26 cellular contexts compared by ENCODE assay signal in the genomic region with DNA sequence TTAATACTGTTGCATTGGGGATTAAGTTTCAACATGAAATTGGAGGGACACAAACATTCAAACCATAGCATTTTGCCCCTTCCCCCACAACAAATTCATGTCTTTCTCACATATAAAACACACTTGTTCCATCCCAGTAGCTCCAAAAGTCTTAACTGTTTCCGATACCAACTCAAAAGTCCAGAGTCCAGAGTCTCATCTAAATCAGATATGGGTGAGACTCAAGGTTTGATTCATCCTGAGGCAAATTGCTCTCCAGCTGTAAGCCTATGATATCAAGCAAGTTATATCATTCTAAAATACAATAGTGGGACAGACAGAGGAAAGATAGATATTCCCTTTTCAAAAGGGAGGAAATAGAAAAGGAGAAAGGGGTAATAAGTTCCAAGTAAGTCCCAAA. TPM values are rescaled to one million over a fixed set of nuclear protein-coding genes. Genes with fewer than 3 reads are reported as not detected.
"Had no signal": no experiment of that assay in that cellular context is flagged by ENCODE, and none has a peak within 500 bp of the region (broad histone marks: within the 10 kb centered on the region; RNA-seq: fewer than 3 reads in every experiment).

No MANE protein-coding gene starts in this region.

- ATAC-seq: activated CD8-positive, alpha-beta memory T cell treated with anti-CD3 and anti-CD28 coated beads, Interleukin-2, amount 10 ng/mL, durations not matched to agents 7 days and 5 days; activated T-helper 17 cell treated with anti-CD3 and anti-CD28 coated beads, Interleukin-2, amount 50 U/mL, for 72 hours; natural killer cell; stimulated activated naive B cell treated with anti-CD40 and anti-IgM and Interleukin-4, amounts not matched to agents 10 μg/mL and 1 μg/mL and 100 μg/mL, for 72 hours; T-cell had no signal

- H3K36me3 ChIP-seq: brain microvascular endothelial cell, colonic mucosa, left lung, neutrophil, spleen had no signal

- H3K27ac Mint-ChIP-seq: activated B cell treated with CpG ODN at 0.5 μM for 24 hours; activated CD4-positive, alpha-beta memory T cell treated with anti-CD3 and anti-CD28 coated beads, Interleukin-2, amount 10 ng/mL, durations not matched to agents 7 days and 5 days; activated CD8-positive, alpha-beta memory T cell treated with anti-CD3 and anti-CD28 coated beads, Interleukin-2, amount 10 ng/mL, durations not matched to agents 7 days and 5 days; activated naive CD8-positive, alpha-beta T cell treated with anti-CD3 and anti-CD28 coated beads, Interleukin-2, amount 10 ng/mL, durations not matched to agents 7 days and 5 days; activated T-helper 17 cell treated with anti-CD3 and anti-CD28 coated beads, Interleukin-2, amount 50 U/mL, for 72 hours; memory B cell; natural killer cell; stimulated activated naive B cell treated with anti-CD40 and anti-IgM and Interleukin-4, amounts not matched to agents 10 μg/mL and 1 μg/mL and 100 μg/mL, for 72 hours had no signal

- H3K4me1 ChIP-seq: left lung had no signal

- H3K4me3 ChIP-seq: colonic mucosa, left lung, spleen had no signal

- H3K4me1 Mint-ChIP-seq: activated B cell treated with CpG ODN at 0.5 μM for 24 hours; activated CD8-positive, alpha-beta memory T cell treated with anti-CD3 and anti-CD28 coated beads, Interleukin-2, amount 10 ng/mL, durations not matched to agents 7 days and 5 days; activated naive CD8-positive, alpha-beta T cell treated with anti-CD3 and anti-CD28 coated beads, Interleukin-2, amount 10 ng/mL, durations not matched to agents 7 days and 5 days; central memory CD8-positive, alpha-beta T cell; memory B cell; natural killer cell; stimulated activated naive B cell treated with anti-CD40 and anti-IgM and Interleukin-4, amounts not matched to agents 10 μg/mL and 1 μg/mL and 100 μg/mL, for 72 hours had no signal

- H3K27me3 ChIP-seq: brain microvascular endothelial cell, colonic mucosa, left lung, neutrophil, spleen had no signal

- H3K9ac ChIP-seq: SK-N-SH had no signal

- H3K9me3 ChIP-seq: colonic mucosa, left lung, neutrophil, SK-N-SH, spleen had no signal

- H3K27ac ChIP-seq: brain microvascular endothelial cell, colonic mucosa, neutrophil, spleen had no signal

- H3K9me3 Mint-ChIP-seq: activated B cell treated with CpG ODN at 0.5 μM for 24 hours; activated CD4-positive, alpha-beta memory T cell treated with anti-CD3 and anti-CD28 coated beads, Interleukin-2, amount 10 ng/mL, durations not matched to agents 7 days and 5 days; activated naive CD8-positive, alpha-beta T cell treated with anti-CD3 and anti-CD28 coated beads, Interleukin-2, amount 10 ng/mL, durations not matched to agents 7 days and 5 days; activated T-helper 17 cell treated with anti-CD3 and anti-CD28 coated beads, Interleukin-2, amount 50 U/mL, for 72 hours; central memory CD8-positive, alpha-beta T cell; memory B cell; natural killer cell; stimulated activated naive B cell treated with anti-CD40 and anti-IgM and Interleukin-4, amounts not matched to agents 10 μg/mL and 1 μg/mL and 100 μg/mL, for 72 hours; T-cell; type B pancreatic cell had no signal

- FAIRE-seq: endometrium, frontal cortex, kidney had no signal

- DNase-seq: activated B cell treated with CpG ODN at 0.5 μM for 24 hours; activated CD4-positive, alpha-beta memory T cell treated with anti-CD3 and anti-CD28 coated beads, Interleukin-2, amount 10 ng/mL, durations not matched to agents 7 days and 5 days; activated CD4-positive, alpha-beta T cell treated with anti-CD3 and anti-CD28 coated beads for 48 hours; activated CD8-positive, alpha-beta memory T cell treated with anti-CD3 and anti-CD28 coated beads, Interleukin-2, amount 10 ng/mL, durations not matched to agents 7 days and 5 days; activated naive CD4-positive, alpha-beta T cell treated with Interleukin-2 at 50 U/mL for 16 hours; activated naive CD8-positive, alpha-beta T cell treated with anti-CD3 and anti-CD28 coated beads, Interleukin-2, amount 10 ng/mL, durations not matched to agents 7 days and 5 days; activated T-cell treated with anti-CD3 and anti-CD28 coated beads, Interleukin-2, amount 50 U/mL, for 1 hour; brain microvascular endothelial cell; head of caudate nucleus; natural killer cell; SK-N-SH; spleen; stimulated activated CD4-positive, alpha-beta T cell treated with anti-CD3 and anti-CD28 coated beads, Interleukin-4, amount 100 ng/mL, for 4 hours; stimulated activated naive B cell treated with anti-CD40 and anti-IgM and Interleukin-4, amounts not matched to agents 10 μg/mL and 1 μg/mL and 100 μg/mL, for 72 hours; T-cell; T-helper 9 cell had no signal

- H3K4me3 Mint-ChIP-seq: activated B cell treated with CpG ODN at 0.5 μM for 24 hours; activated CD4-positive, alpha-beta memory T cell treated with anti-CD3 and anti-CD28 coated beads, Interleukin-2, amount 10 ng/mL, durations not matched to agents 7 days and 5 days; activated CD8-positive, alpha-beta memory T cell treated with anti-CD3 and anti-CD28 coated beads, Interleukin-2, amount 10 ng/mL, durations not matched to agents 7 days and 5 days; activated naive CD8-positive, alpha-beta T cell treated with anti-CD3 and anti-CD28 coated beads, Interleukin-2, amount 10 ng/mL, durations not matched to agents 7 days and 5 days; activated T-helper 17 cell treated with anti-CD3 and anti-CD28 coated beads, Interleukin-2, amount 50 U/mL, for 72 hours; central memory CD8-positive, alpha-beta T cell; memory B cell; natural killer cell; stimulated activated naive B cell treated with anti-CD40 and anti-IgM and Interleukin-4, amounts not matched to agents 10 μg/mL and 1 μg/mL and 100 μg/mL, for 72 hours; T-cell; type B pancreatic cell had no signal

- H3K36me3 Mint-ChIP-seq: activated CD8-positive, alpha-beta memory T cell treated with anti-CD3 and anti-CD28 coated beads, Interleukin-2, amount 10 ng/mL, durations not matched to agents 7 days and 5 days; activated naive CD8-positive, alpha-beta T cell treated with anti-CD3 and anti-CD28 coated beads, Interleukin-2, amount 10 ng/mL, durations not matched to agents 7 days and 5 days; memory B cell; natural killer cell; stimulated activated naive B cell treated with anti-CD40 and anti-IgM and Interleukin-4, amounts not matched to agents 10 μg/mL and 1 μg/mL and 100 μg/mL, for 72 hours; T-cell; type B pancreatic cell had no signal

- H3K27me3 Mint-ChIP-seq: activated B cell treated with CpG ODN at 0.5 μM for 24 hours; activated CD4-positive, alpha-beta memory T cell treated with anti-CD3 and anti-CD28 coated beads, Interleukin-2, amount 10 ng/mL, durations not matched to agents 7 days and 5 days; activated CD8-positive, alpha-beta memory T cell treated with anti-CD3 and anti-CD28 coated beads, Interleukin-2, amount 10 ng/mL, durations not matched to agents 7 days and 5 days; activated naive CD8-positive, alpha-beta T cell treated with anti-CD3 and anti-CD28 coated beads, Interleukin-2, amount 10 ng/mL, durations not matched to agents 7 days and 5 days; activated T-helper 17 cell treated with anti-CD3 and anti-CD28 coated beads, Interleukin-2, amount 50 U/mL, for 72 hours; central memory CD8-positive, alpha-beta T cell; memory B cell; stimulated activated naive B cell treated with anti-CD40 and anti-IgM and Interleukin-4, amounts not matched to agents 10 μg/mL and 1 μg/mL and 100 μg/mL, for 72 hours; T-cell; type B pancreatic cell had no signal

- H3K4me2 ChIP-seq: SK-N-SH had no signal

RNA-seq across cellular contexts. Expression of gene SLC9B1, which starts 8.7 kb away (rescaled TPM):
- total RNA-seq: colonic mucosa had no signal
